Comparison of ENCODE assay signal across 9 cellular contexts in the genomic region with DNA sequence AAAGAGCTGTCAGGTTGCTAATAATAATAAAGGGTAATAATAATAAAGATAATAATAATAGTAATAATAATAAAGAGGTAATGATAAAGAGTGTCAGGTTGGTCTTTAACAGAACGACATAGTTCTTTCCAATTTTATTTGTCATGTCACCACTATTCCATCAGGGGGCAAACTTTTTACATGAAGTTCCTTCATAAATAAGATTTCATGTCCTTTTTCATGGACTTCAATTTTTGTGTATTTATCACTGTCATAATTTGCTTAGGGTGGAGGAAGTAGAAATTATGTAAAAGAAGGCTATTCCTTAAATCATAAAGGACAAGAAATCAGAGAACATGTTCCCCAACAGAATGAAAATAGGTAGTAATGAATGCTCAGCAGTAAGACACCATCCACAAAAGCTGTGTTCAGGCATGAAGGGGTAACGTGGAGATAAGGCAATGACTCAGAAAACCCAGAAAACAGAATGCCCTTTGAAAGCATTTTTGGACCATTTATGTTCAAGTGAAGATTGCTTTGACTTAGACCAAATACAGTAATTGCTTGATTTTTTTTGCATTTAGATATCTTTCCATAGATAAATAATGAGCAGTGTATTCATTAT.
DNase-seq lines count a peak whose midpoint lies in the region; ATAC-seq and TF ChIP-seq lines count a peak whose summit lies in the region.
"Had no signal": no experiment of that assay in that cellular context is flagged by ENCODE, and none has a peak within 500 bp of the region (broad histone marks: within the 10 kb centered on the region; RNA-seq: fewer than 3 reads in every experiment).

No MANE protein-coding gene starts in this region.

- H3K4me3 Mint-ChIP-seq in Calu3 (ENCODE audit: low read depth, unreplicated experiment), result peak overlapping the region; percentile 50

- no TSS peak for BruUV-seq in Calu3 (replicated peaks; lab: Mats Ljungman, UMichigan)

- intact Hi-C loops in Calu3 (cut with micrococcal nuclease; ENCODE audit: unreplicated experiment), result loop anchor here (2.0 to 10.0 kb wide), 5 partner anchors 65 to 460 kb away; no protein-coding TSS in a partner anchor

- H3K27ac ChIP-seq in RWPE1, result no peak overlapping the region

- TF ChIP-seq CTCF in Calu3 (IDR thresholded peaks at IDR 0.05; ENCODE audit: unreplicated experiment), result no peak
- TF ChIP-seq CTCF in HFF-Myc (IDR thresholded peaks at IDR 0.05; ENCODE audit: low read depth, low read length, missing control alignments), result peak; percentile 13
- TF ChIP-seq CTCF in RWPE1 (conservative IDR thresholded peaks at IDR 0.05; ENCODE audit: low read depth), result peak; percentile 20; the same call in 1 of the 2 replicates

- H3K27ac Mint-ChIP-seq in Calu3 (ENCODE audit: unreplicated experiment), result peak overlapping the region; percentile 97

- H3K4me1 Mint-ChIP-seq in Calu3 (ENCODE audit: low read depth, unreplicated experiment), result peaks cover 33% of the 10 kb centered on the region

- CTCF ChIA-PET in Calu3 (lab: Charles Lee), result interaction anchor here (0.6 to 2.5 kb wide), 7 partner anchors 13 to 476 kb away, joined by 4 to 8 read pairs (median 4); partner anchors contain the start of gene ZFAND5
- CTCF ChIA-PET in RWPE1 (lab: Yijun Ruan, JAX), result interaction anchor here (0.6 to 1.4 kb wide), 9 partner anchors 11 to 335 kb away, joined by 3 to 8 read pairs (median 3); no protein-coding TSS in a partner anchor

- POLR2A ChIA-PET in RWPE1 (lab: Yijun Ruan, JAX; ENCODE audit: low non-redundant PET), result no interaction called here

- peaks cover 2% of the 10 kb centered on the region for H3K9me3 Mint-ChIP-seq in Calu3 (ENCODE audit: low read depth, unreplicated experiment)

- peak; percentile 12 for DNase-seq in Calu3
- no peak for DNase-seq in HFF-Myc (ENCODE audit: extremely low read depth, low read depth)
- no peak for DNase-seq in RWPE1 (ENCODE audit: low spot score)
- DNase-seq in fibroblast of the conjunctiva (ENCODE audit: low read depth), result peak; percentile 39
- DNase-seq in putamen (ENCODE audit: low spot score), result peak; percentile 46

- no peak overlapping the region for H3K4me3 ChIP-seq in HFF-Myc (replicated peaks; ENCODE audit: low read depth, low read length)
- H3K4me3 ChIP-seq: lung had no signal

- peaks cover 23% of the 10 kb centered on the region for H3K36me3 Mint-ChIP-seq in Calu3 (ENCODE audit: insufficient read depth, unreplicated experiment)

- H3K27me3 Mint-ChIP-seq in Calu3 (ENCODE audit: unreplicated experiment), result no peaks in the 10 kb centered on the region

- ATAC-seq in GM21381 (IDR thresholded peaks at IDR 0.05; ENCODE audit: unreplicated experiment) (no peak), GM19397 (IDR thresholded peaks at IDR 0.05; ENCODE audit: unreplicated experiment) (no peak), GM19328 (IDR thresholded peaks at IDR 0.05; ENCODE audit: unreplicated experiment) (no peak)

Comparison
In these comparisons a context has a peak if more than half of its experiments do, and no peak if none do; other contexts are left out.
1. DNase-seq: peak in Calu3 (single experiment), fibroblast of the conjunctiva (single experiment) and putamen (single experiment); none in HFF-Myc (single experiment) and RWPE1 (single experiment).